8 cellular contexts compared by ENCODE assay signal in genomic region chr4:146522098-146522861, GRCh38. TPM values are rescaled to one million over a fixed set of nuclear protein-coding genes. Genes with fewer than 3 reads are reported as not detected.
DNase-seq lines count a peak whose midpoint lies in the region; ATAC-seq and TF ChIP-seq lines count a peak whose summit lies in the region.

No MANE protein-coding gene starts in this region.

- no peaks in the 10 kb centered on the region for H3K9me3 Mint-ChIP-seq in activated T-helper 17 cell treated with anti-CD3 and anti-CD28 coated beads, Interleukin-2, amount 50 U/mL, for 72 hours
- H3K9me3 Mint-ChIP-seq in natural killer cell treated with Interleukin-12 subunit alpha and Interleukin-12 subunit beta and Interleukin-15 and Interleukin-18, amount 100 ng/mL, for 72 hours: no peaks in the 10 kb centered on the region

- H3K4me3 Mint-ChIP-seq in activated T-helper 17 cell treated with anti-CD3 and anti-CD28 coated beads, Interleukin-2, amount 50 U/mL, for 72 hours: no peak overlapping the region
- no peak overlapping the region for H3K4me3 Mint-ChIP-seq in natural killer cell treated with Interleukin-12 subunit alpha and Interleukin-12 subunit beta and Interleukin-15 and Interleukin-18, amount 100 ng/mL, for 72 hours

- H3K4me3 ChIP-seq in fibroblast of the aortic adventitia (ENCODE audit: low read depth, low read length): peak overlapping the region; percentile 93

- no peak overlapping the region for H3K27ac Mint-ChIP-seq in activated T-helper 17 cell treated with anti-CD3 and anti-CD28 coated beads, Interleukin-2, amount 50 U/mL, for 72 hours
- no peak overlapping the region for H3K27ac Mint-ChIP-seq in natural killer cell treated with Interleukin-12 subunit alpha and Interleukin-12 subunit beta and Interleukin-15 and Interleukin-18, amount 100 ng/mL, for 72 hours

- no peak for TF ChIP-seq CTCF in fibroblast of the aortic adventitia (IDR thresholded peaks at IDR 0.05; ENCODE audit: insufficient read depth, low read length)

- H3K4me1 Mint-ChIP-seq in activated T-helper 17 cell treated with anti-CD3 and anti-CD28 coated beads, Interleukin-2, amount 50 U/mL, for 72 hours: no peaks in the 10 kb centered on the region
- peaks cover 15 to 16% of the 10 kb centered on the region in 2 donors for H3K4me1 Mint-ChIP-seq in natural killer cell treated with Interleukin-12 subunit alpha and Interleukin-12 subunit beta and Interleukin-15 and Interleukin-18, amount 100 ng/mL, for 72 hours (ENCODE audit: low read depth in 2 of 2)

- no peak for TF ChIP-seq RAD21 in Ishikawa (IDR thresholded peaks at IDR 0.05; ENCODE audit: low read depth)

- DNase-seq in DMS79 treated with DMSO at 0.1 percent for 48 hours (lab: John Stamatoyannopoulos, UW) (peak; percentile 15), RPMI7951 (ENCODE audit: low read depth) (peak; percentile 77), fibroblast of the aortic adventitia (ENCODE audit: low read depth) (peak; percentile 79)
- DNase-seq in natural killer cell treated with Interleukin-12 subunit alpha and Interleukin-12 subunit beta and Interleukin-15 and Interleukin-18, amount 100 ng/mL, for 72 hours (ENCODE audit: low spot score): peak; percentile 87
- DNase-seq in stimulated activated naive CD4-positive, alpha-beta T cell treated with Interleukin-2 at 50 U/mL for 16 hours (lab: John Stamatoyannopoulos, UW): peak; percentile 80

- H3K36me3 Mint-ChIP-seq in activated T-helper 17 cell treated with anti-CD3 and anti-CD28 coated beads, Interleukin-2, amount 50 U/mL, for 72 hours (ENCODE audit: low read depth): no peaks in the 10 kb centered on the region
- H3K36me3 Mint-ChIP-seq in natural killer cell treated with Interleukin-12 subunit alpha and Interleukin-12 subunit beta and Interleukin-15 and Interleukin-18, amount 100 ng/mL, for 72 hours: no peaks in the 10 kb centered on the region

- no peak; the same call in 1 of the 2 replicates for TF ChIP-seq EP300 in Ishikawa (IDR thresholded peaks at IDR 0.05; ENCODE audit: borderline replicate concordance)

- H3K27me3 Mint-ChIP-seq in activated T-helper 17 cell treated with anti-CD3 and anti-CD28 coated beads, Interleukin-2, amount 50 U/mL, for 72 hours: no peaks in the 10 kb centered on the region
- H3K27me3 Mint-ChIP-seq in natural killer cell treated with Interleukin-12 subunit alpha and Interleukin-12 subunit beta and Interleukin-15 and Interleukin-18, amount 100 ng/mL, for 72 hours: no peaks in the 10 kb centered on the region

- ATAC-seq in GM21717 (IDR thresholded peaks at IDR 0.05; ENCODE audit: unreplicated experiment): peak; percentile 93
- peak; percentile 93 for ATAC-seq in activated T-helper 17 cell treated with anti-CD3 and anti-CD28 coated beads, Interleukin-2, amount 50 U/mL, for 72 hours (replicated peaks)
- ATAC-seq in natural killer cell treated with Interleukin-12 subunit alpha and Interleukin-12 subunit beta and Interleukin-15 and Interleukin-18, amount 100 ng/mL, for 72 hours: peak; percentile 92 to 96

TF ChIP-seq in Ishikawa, 13 proteins besides CTCF, POLR2A, EP300 and RAD21:
- TF ChIP-seq ZBTB7A (IDR thresholded peaks at IDR 0.05; ENCODE audit: low read depth) (peak; percentile 85; the same call in 1 of the 2 replicates), REST (IDR thresholded peaks at IDR 0.05; ENCODE audit: low read depth) (no peak), CREB1 (IDR thresholded peaks at IDR 0.05; ENCODE audit: low read depth) (peak; percentile 92), NFIC (IDR thresholded peaks at IDR 0.05) (no peak), TCF12 (IDR thresholded peaks at IDR 0.05; ENCODE audit: low read depth) (0 out of 2 replicates have a peak, but pooled peaks have one; percentile 31), YY1 (IDR thresholded peaks at IDR 0.05; ENCODE audit: low read depth) (peak; percentile 79), USF1 (IDR thresholded peaks at IDR 0.05) (no peak), EGR1 (IDR thresholded peaks at IDR 0.05) (no peak), CEBPB (IDR thresholded peaks at IDR 0.05) (no peak), FOXM1 (IDR thresholded peaks at IDR 0.05; ENCODE audit: borderline replicate concordance, low read depth) (no peak), TEAD4 (IDR thresholded peaks at IDR 0.05) (no peak; the same call in 1 of the 2 replicates), MAX (IDR thresholded peaks at IDR 0.05) (peak; percentile 59; the same call in 1 of the 2 replicates), TAF1 (IDR thresholded peaks at IDR 0.05; ENCODE audit: low read depth) (peak; percentile 81)

RNA-seq across cellular contexts. Expression of gene SLC10A7, which starts 0.5 kb away (rescaled TPM):
- 6.4 and 9.3 TPM in 2 replicates for total RNA-seq in RPMI7951 (2014; rRNA removed; shearing (Covaris generic))
- total RNA-seq in activated T-helper 17 cell treated with anti-CD3 and anti-CD28 coated beads, Interleukin-2, amount 50 U/mL, for 72 hours: 10 to 100 TPM; 13.0 to 17.5 TPM
- total RNA-seq in fibroblast of the aortic adventitia (ENCODE audit: low replicate concordance): 10.0 and 18.2 TPM in 2 replicates
- 10 to 100 TPM; 31.1 to 33.9 TPM for total RNA-seq in natural killer cell treated with Interleukin-12 subunit alpha and Interleukin-12 subunit beta and Interleukin-15 and Interleukin-18, amount 100 ng/mL, for 72 hours

Comparison
In these comparisons a context has a peak if more than half of its experiments do, and no peak if none do; other contexts are left out.
1. Peak in every context shown above with its lines: DNase-seq, ATAC-seq and H3K4me3 ChIP-seq.
2. DNase-seq: peak in every context shown above with its lines; median percentile 87 in natural killer cell treated with Interleukin-12 subunit alpha and Interleukin-12 subunit beta and Interleukin-15 and Interleukin-18, amount 100 ng/mL, for 72 hours; 80 in stimulated activated naive CD4-positive, alpha-beta T cell treated with Interleukin-2 at 50 U/mL for 16 hours; 79 in fibroblast of the aortic adventitia; 77 in RPMI7951; 15 in DMS79 treated with DMSO at 0.1 percent for 48 hours.